ENCODE assay signal across 11 cellular contexts in the genomic region with DNA sequence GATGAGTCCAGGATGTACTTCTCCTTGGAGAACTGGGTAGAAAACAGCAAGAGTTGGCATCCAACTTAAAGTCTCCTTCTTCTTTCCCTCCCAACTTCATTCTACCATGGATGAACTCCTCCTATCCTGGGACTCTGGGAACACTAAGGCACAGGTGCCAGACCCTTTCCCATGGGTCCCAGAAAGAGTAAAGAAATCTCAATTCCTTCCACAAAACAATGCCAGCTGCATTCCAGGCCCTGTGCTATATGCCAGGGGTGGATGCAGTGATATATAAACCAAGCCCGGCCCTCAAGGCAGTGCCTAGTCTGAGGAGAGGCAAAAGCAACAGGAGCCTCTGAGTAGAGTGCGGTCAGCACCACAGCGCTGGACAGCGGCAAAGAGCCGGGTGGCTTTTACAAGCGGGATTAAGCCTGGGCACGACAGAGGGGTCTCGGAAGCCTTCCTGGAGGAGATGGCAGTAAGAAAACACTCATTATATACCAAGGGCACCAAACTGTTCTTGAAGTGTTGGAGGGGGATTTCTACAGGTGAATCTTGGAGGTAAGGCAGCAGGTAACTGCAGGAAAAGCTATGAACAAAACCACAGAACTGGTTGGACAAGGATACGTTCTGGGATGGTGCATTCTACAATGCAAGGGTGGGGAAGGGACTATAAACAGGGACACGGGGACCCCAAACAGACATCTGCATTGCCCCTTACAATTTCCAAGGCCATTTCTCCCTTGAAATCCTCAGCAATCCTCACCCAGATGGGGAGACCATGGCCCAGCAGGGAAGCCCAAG. TPM values are rescaled to one million over a fixed set of nuclear protein-coding genes. Genes with fewer than 3 reads are reported as not detected.
A peak's percentile ranks its signal among the peaks of the same experiment; 100 is the strongest.
DNase-seq lines count a peak whose midpoint lies in the region; ATAC-seq and TF ChIP-seq lines count a peak whose summit lies in the region.
"Had no signal": no experiment of that assay in that cellular context is flagged by ENCODE, and none has a peak within 500 bp of the region (broad histone marks: within the 10 kb centered on the region; RNA-seq: fewer than 3 reads in every experiment).

No MANE protein-coding gene starts in this region.

- H3K27ac ChIP-seq in gastrocnemius medialis: no peak overlapping the region

- peaks cover 80% of the 10 kb centered on the region for H3K27me3 Mint-ChIP-seq in Calu3 (ENCODE audit: unreplicated experiment)
- peaks cover 20% of the 10 kb centered on the region for H3K27me3 Mint-ChIP-seq in endothelial cell (ENCODE audit: unreplicated experiment)

- DNase-seq in Calu3 (peak; percentile 15), NCI-H226 (peak; percentile 22), endothelial cell (ENCODE audit: low spot score) (peak; percentile 51), myocyte (ENCODE audit: low read depth) (peak; percentile 47), SIG-M5 treated with dmso at 0.1 percent for 504 hours (lab: John Stamatoyannopoulos, UW; ENCODE audit: unreplicated experiment) (no peak), gastrocnemius medialis (no peak), NK-92 (lab: John Stamatoyannopoulos, UW; ENCODE audit: unreplicated experiment) (no peak)
- DNase-seq: NCI-H1436 had no signal

- BruUV-seq in Calu3 (replicated peaks; lab: Mats Ljungman, UMichigan): no TSS peak

- H3K9me3 ChIP-seq in gastrocnemius medialis: no peaks in the 10 kb centered on the region

- intact Hi-C loops in Calu3 (cut with micrococcal nuclease; ENCODE audit: unreplicated experiment): no loop called here
- intact Hi-C loops in gastrocnemius medialis (cut with DNase I; ENCODE audit: low total_unique reads): no loop called here

- TF ChIP-seq CTCF in Calu3 (IDR thresholded peaks at IDR 0.05; ENCODE audit: unreplicated experiment) (no peak), endothelial cell (IDR thresholded peaks at IDR 0.05; ENCODE audit: unreplicated experiment) (no peak), gastrocnemius medialis (IDR thresholded peaks at IDR 0.05 in 4 of 5, conservative IDR thresholded peaks at IDR 0.05 in 1 of 5) (no peak)

- H3K4me3 ChIP-seq in gastrocnemius medialis: no peak overlapping the region

- no peak for TF ChIP-seq POLR2A in gastrocnemius medialis (IDR thresholded peaks at IDR 0.05)

- no peak overlapping the region for H3K27ac Mint-ChIP-seq in Calu3 (ENCODE audit: unreplicated experiment)
- H3K27ac Mint-ChIP-seq in endothelial cell (ENCODE audit: unreplicated experiment): peak overlapping the region; percentile 36
- H3K27ac Mint-ChIP-seq: activated T-helper 2 cell treated with anti-CD3 and anti-CD28 coated beads, Interferon-gamma antibody, Interleukin-2, Interleukin-4, amounts not matched to agents 10 μg/mL and 5 μg/mL and 100 μg/mL, durations not matched to agents 14 hours and 24 hours and 36 hours had no signal

- peaks cover 11 to 32% (median 27%) of the 10 kb centered on the region in 3 donors for H3K27me3 ChIP-seq in gastrocnemius medialis

- H3K4me1 ChIP-seq in gastrocnemius medialis: peaks cover 0 to 7% of the 10 kb centered on the region in 2 donors

- in situ Hi-C loops in gastrocnemius medialis (cut with MboI; ENCODE audit: low sequenced_read_pairs in 4 of 4): no loop called here

- H3K36me3 Mint-ChIP-seq in Calu3 (ENCODE audit: insufficient read depth, unreplicated experiment) (peaks cover 5% of the 10 kb centered on the region), endothelial cell (ENCODE audit: low read depth, unreplicated experiment) (peaks cover 51% of the 10 kb centered on the region)

- CTCF ChIA-PET in Calu3 (lab: Charles Lee): interaction anchor here (0.6 to 0.9 kb wide), 2 partner anchors 17 to 62 kb away, joined by 3 read pairs; partner anchors contain the start of gene TOR2A

- no peaks in the 10 kb centered on the region for H3K36me3 ChIP-seq in gastrocnemius medialis

- H3K4me1 Mint-ChIP-seq in Calu3 (ENCODE audit: low read depth, unreplicated experiment) (no peaks in the 10 kb centered on the region), endothelial cell (ENCODE audit: unreplicated experiment) (peaks cover 19% of the 10 kb centered on the region)

- ATAC-seq in HG03175 (IDR thresholded peaks at IDR 0.05; ENCODE audit: unreplicated experiment) (no peak), gastrocnemius medialis (no peak)
- ATAC-seq: Panc1 had no signal

- no peaks in the 10 kb centered on the region for H3K9me3 Mint-ChIP-seq in Calu3 (ENCODE audit: low read depth, unreplicated experiment)
- no peaks in the 10 kb centered on the region for H3K9me3 Mint-ChIP-seq in endothelial cell (ENCODE audit: unreplicated experiment)
- H3K9me3 Mint-ChIP-seq: activated T-helper 2 cell treated with anti-CD3 and anti-CD28 coated beads, Interferon-gamma antibody, Interleukin-2, Interleukin-4, amounts not matched to agents 10 μg/mL and 5 μg/mL and 100 μg/mL, durations not matched to agents 14 hours and 24 hours and 36 hours had no signal

- H3K4me3 Mint-ChIP-seq in Calu3 (ENCODE audit: low read depth, unreplicated experiment) (no peak overlapping the region), endothelial cell (ENCODE audit: unreplicated experiment) (peak overlapping the region; percentile 80)

RNA-seq across cellular contexts. Expression of gene TOR2A, which starts 16.4 kb away (rescaled TPM):
- total RNA-seq in Calu3 (2022) (7.0 and 7.6 TPM in 2 replicates), endothelial cell (ENCODE audit: unreplicated experiment) (29.1 TPM), myocyte (7.4 and 11.0 TPM in 2 replicates), gastrocnemius medialis (10 to 100 TPM in 2 of 4 donors, 1 to 10 TPM in 2; 3.2 to 10.6 (median 9.6) TPM)
- polyA plus RNA-seq in myocyte (2012): 4.7 TPM

RNA-seq across cellular contexts. Expression of gene SH2D3C, which starts 27.0 kb away (rescaled TPM):
- not detected in 2 replicates for total RNA-seq in Calu3 (2022)
- total RNA-seq in endothelial cell (ENCODE audit: unreplicated experiment): 137 TPM
- 0.16 and 0.36 TPM in 2 replicates for total RNA-seq in myocyte
- polyA plus RNA-seq in myocyte (2012): not detected
- total RNA-seq in gastrocnemius medialis: 1 to 10 TPM; 4.7 to 8.1 (median 5.2) TPM

RNA-seq across cellular contexts. Expression of gene CDK9, which starts 34.4 kb away (rescaled TPM):
- total RNA-seq in Calu3 (2022) (41.8 and 51.3 TPM in 2 replicates), endothelial cell (ENCODE audit: unreplicated experiment) (188 TPM), myocyte (71.1 and 84.0 TPM in 2 replicates), gastrocnemius medialis (10 to 100 TPM; 50.3 to 71.2 (median 51.2) TPM)
- 47.3 TPM for polyA plus RNA-seq in myocyte (2012)

RNA-seq across cellular contexts. Expression of gene TTC16, which starts 35.6 kb away (rescaled TPM):
- total RNA-seq in Calu3 (2022): not detected in 2 replicates
- total RNA-seq in endothelial cell (ENCODE audit: unreplicated experiment): 0.08 TPM
- 0.05 TPM in 1 of 2 replicates, not detected in the other for total RNA-seq in myocyte
- 0.05 TPM for polyA plus RNA-seq in myocyte (2012)
- total RNA-seq in gastrocnemius medialis: not detected

RNA-seq across cellular contexts. Expression of gene PTRH1, which starts 36.0 kb away (rescaled TPM):
- total RNA-seq in Calu3 (2022) (14.3 and 15.1 TPM in 2 replicates), endothelial cell (ENCODE audit: unreplicated experiment) (15.3 TPM), myocyte (35.6 and 57.0 TPM in 2 replicates), gastrocnemius medialis (10 to 100 TPM; 16.9 to 38.6 (median 26.3) TPM)
- polyA plus RNA-seq in myocyte (2012): 32.2 TPM

Comparison
In these comparisons a context has a peak if more than half of its experiments do, and no peak if none do; other contexts are left out.
1. DNase-seq: peak in Calu3 (single experiment), NCI-H226 (single experiment), endothelial cell (single experiment) and myocyte (single experiment); none in SIG-M5 treated with dmso at 0.1 percent for 504 hours (single experiment), gastrocnemius medialis (0 of 2) and NK-92 (single experiment).
2. RNA of gene SH2D3C, which starts 27.0 kb away (total RNA-seq): 137 TPM in endothelial cell (single experiment); 4.7 to 8.1 TPM in gastrocnemius medialis, 0.16 to 0.36 TPM in myocyte and not detected in Calu3; every median in the first group is over 10 times any median in the second.